Comparison of ENCODE assay signal across 8 cellular contexts in genomic region chr10:93751832-93752231, GRCh38. TPM values are rescaled to one million over a fixed set of nuclear protein-coding genes. Genes with fewer than 3 reads are reported as not detected.
DNase-seq lines count a peak whose midpoint lies in the region; ATAC-seq and TF ChIP-seq lines count a peak whose summit lies in the region.

No MANE protein-coding gene starts in this region.

- ATAC-seq in SK-N-SH treated with all-trans-retinoic acid at 6 μM for 48 hours (peak; percentile 79), GM18498 (IDR thresholded peaks at IDR 0.05; ENCODE audit: unreplicated experiment) (no peak), HG03565 (IDR thresholded peaks at IDR 0.05; ENCODE audit: unreplicated experiment) (no peak)
- ATAC-seq in stimulated activated memory B cell treated with anti-CD40 and anti-IgM and Interleukin-4, amounts not matched to agents 10 μg/mL and 1 μg/mL and 100 μg/mL, for 72 hours, result peak; percentile 53

- TF ChIP-seq CTCF in glutamatergic neuron (IDR thresholded peaks at IDR 0.05; ENCODE audit: partially characterized antibody, unreplicated experiment) (no peak), progenitor cell of endocrine pancreas (IDR thresholded peaks at IDR 0.05; ENCODE audit: unreplicated experiment) (no peak)

- H3K4me3 Mint-ChIP-seq in glutamatergic neuron (ENCODE audit: unreplicated experiment) (peak overlapping the region; percentile 82), progenitor cell of endocrine pancreas (ENCODE audit: low read depth) (no peak overlapping the region)
- H3K4me3 Mint-ChIP-seq in stimulated activated memory B cell treated with anti-CD40 and anti-IgM and Interleukin-4, amounts not matched to agents 10 μg/mL and 1 μg/mL and 100 μg/mL, for 72 hours, result peak overlapping the region; percentile 53

- DNase-seq in NOMO-1 treated with DMSO at 0.1 percent for 48 hours (lab: John Stamatoyannopoulos, UW; ENCODE audit: unreplicated experiment), result peak; percentile 14
- DNase-seq in NOMO-1 treated with dmso at 0.1 percent for 144 hours (lab: John Stamatoyannopoulos, UW; ENCODE audit: unreplicated experiment), result no peak
- DNase-seq in glutamatergic neuron, result peak; percentile 49
- no peak for DNase-seq in progenitor cell of endocrine pancreas (ENCODE audit: low spot score, unreplicated experiment)

- peaks cover 3% of the 10 kb centered on the region for H3K9me3 Mint-ChIP-seq in glutamatergic neuron (ENCODE audit: unreplicated experiment)
- H3K9me3 Mint-ChIP-seq in stimulated activated memory B cell treated with anti-CD40 and anti-IgM and Interleukin-4, amounts not matched to agents 10 μg/mL and 1 μg/mL and 100 μg/mL, for 72 hours, result no peaks in the 10 kb centered on the region
- H3K9me3 Mint-ChIP-seq in progenitor cell of endocrine pancreas (ENCODE audit: low read depth), result no peaks in the 10 kb centered on the region

- H3K36me3 Mint-ChIP-seq in glutamatergic neuron (ENCODE audit: unreplicated experiment) (no peaks in the 10 kb centered on the region), progenitor cell of endocrine pancreas (ENCODE audit: insufficient read depth) (no peaks in the 10 kb centered on the region)
- H3K36me3 Mint-ChIP-seq in stimulated activated memory B cell treated with anti-CD40 and anti-IgM and Interleukin-4, amounts not matched to agents 10 μg/mL and 1 μg/mL and 100 μg/mL, for 72 hours, result no peaks in the 10 kb centered on the region

- H3K4me1 Mint-ChIP-seq in glutamatergic neuron (ENCODE audit: low read depth, unreplicated experiment), result peaks cover 74% of the 10 kb centered on the region
- peaks cover 19% of the 10 kb centered on the region for H3K4me1 Mint-ChIP-seq in stimulated activated memory B cell treated with anti-CD40 and anti-IgM and Interleukin-4, amounts not matched to agents 10 μg/mL and 1 μg/mL and 100 μg/mL, for 72 hours
- H3K4me1 Mint-ChIP-seq in progenitor cell of endocrine pancreas (ENCODE audit: low read depth), result peaks cover 3% of the 10 kb centered on the region

- H3K27ac Mint-ChIP-seq in glutamatergic neuron (ENCODE audit: unreplicated experiment), result peak overlapping the region; percentile 97
- H3K27ac Mint-ChIP-seq in stimulated activated memory B cell treated with anti-CD40 and anti-IgM and Interleukin-4, amounts not matched to agents 10 μg/mL and 1 μg/mL and 100 μg/mL, for 72 hours, result no peak overlapping the region
- no peak overlapping the region for H3K27ac Mint-ChIP-seq in progenitor cell of endocrine pancreas

- H3K27me3 Mint-ChIP-seq in glutamatergic neuron (ENCODE audit: unreplicated experiment) (peaks cover 4% of the 10 kb centered on the region), progenitor cell of endocrine pancreas (peaks cover 21% of the 10 kb centered on the region)
- H3K27me3 Mint-ChIP-seq in stimulated activated memory B cell treated with anti-CD40 and anti-IgM and Interleukin-4, amounts not matched to agents 10 μg/mL and 1 μg/mL and 100 μg/mL, for 72 hours, result peaks cover 25% of the 10 kb centered on the region

TF ChIP-seq in SK-N-SH treated with all-trans-retinoic acid at 6 μM for 48 hours, 23 proteins besides CTCF, POLR2A, EP300 and RAD21:
- no peak for TF ChIP-seq BACH2 (CRISPR knock-in tag; IDR thresholded peaks at IDR 0.05; ENCODE audit: borderline replicate concordance)
- TF ChIP-seq ZNF70 (CRISPR knock-in tag; IDR thresholded peaks at IDR 0.05), result no peak
- TF ChIP-seq ZFP30 (CRISPR knock-in tag; IDR thresholded peaks at IDR 0.05), result no peak
TF ChIP-seq in SK-N-SH treated with all-trans-retinoic acid at 6 μM for 48 hours: peak in this region for 0.

RNA-seq across cellular contexts. Expression of gene LGI1, which starts 5.9 kb away (rescaled TPM):
- total RNA-seq in glutamatergic neuron (ENCODE audit: unreplicated experiment) (174 TPM), progenitor cell of endocrine pancreas (not detected in 2 replicates)

RNA-seq across cellular contexts. Expression of gene FRA10AC1, which starts 49.4 kb away (rescaled TPM):
- total RNA-seq in glutamatergic neuron (ENCODE audit: unreplicated experiment) (17.7 TPM), progenitor cell of endocrine pancreas (21.9 and 22.1 TPM in 2 replicates)

Comparison
In these comparisons a context has a peak if more than half of its experiments do, and no peak if none do; other contexts are left out.
1. DNase-seq: peak in NOMO-1 treated with DMSO at 0.1 percent for 48 hours (single experiment) and glutamatergic neuron (single experiment); none in NOMO-1 treated with dmso at 0.1 percent for 144 hours (single experiment) and progenitor cell of endocrine pancreas (single experiment).
2. ATAC-seq: peak in SK-N-SH treated with all-trans-retinoic acid at 6 μM for 48 hours (single experiment) and stimulated activated memory B cell treated with anti-CD40 and anti-IgM and Interleukin-4, amounts not matched to agents 10 μg/mL and 1 μg/mL and 100 μg/mL, for 72 hours (single experiment); none in GM18498 (single experiment) and HG03565 (single experiment).
3. RNA of gene LGI1, which starts 5.9 kb away (total RNA-seq): 174 TPM in glutamatergic neuron (single experiment); not detected in progenitor cell of endocrine pancreas; every median in the first group is over 100 times any median in the second.